8 cellular contexts compared by ENCODE assay signal in the genomic region with DNA sequence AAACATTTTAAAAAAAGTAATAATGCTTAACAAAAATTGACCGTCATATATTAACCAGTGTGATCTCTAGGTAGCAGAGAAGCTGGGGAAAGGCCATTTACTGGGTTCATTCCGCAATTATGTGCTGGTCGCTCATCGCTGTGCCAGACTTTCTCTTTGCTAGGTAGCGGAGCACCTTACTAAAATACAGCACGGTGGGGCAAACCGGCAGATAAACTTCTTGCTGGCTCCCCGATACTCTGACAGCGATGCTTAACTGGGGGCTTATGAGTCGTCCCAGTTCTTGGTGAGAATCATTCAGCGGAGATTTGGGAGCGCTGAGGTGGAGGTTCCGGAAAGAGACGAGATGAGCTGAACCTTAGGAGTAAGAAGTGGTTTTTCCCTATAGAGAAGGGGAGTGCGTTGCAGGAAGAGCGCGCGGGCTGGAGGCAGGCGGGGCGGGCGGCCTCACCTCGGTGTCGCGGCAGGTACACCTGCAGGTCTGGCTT. TPM values are rescaled to one million over a fixed set of nuclear protein-coding genes. Genes with fewer than 3 reads are reported as not detected.
DNase-seq lines count a peak whose midpoint lies in the region; ATAC-seq, FAIRE-seq and TF ChIP-seq lines count a peak whose summit lies in the region.

No MANE protein-coding gene starts in this region.

- peak overlapping the region; percentile 91 for H3K27ac Mint-ChIP-seq in activated CD4-positive, alpha-beta T cell treated with anti-CD3 and anti-CD28 coated beads, Interleukin-2, amount 10 ng/mL, durations not matched to agents 7 days and 5 days
- H3K27ac Mint-ChIP-seq in WTC11, result peak overlapping the region; percentile 96
- H3K27ac Mint-ChIP-seq in stimulated activated naive CD8-positive, alpha-beta T cell treated with anti-CD3 and anti-CD28 coated beads, Interleukin-15, amount 100 ng/mL, for 72 hours, result peak overlapping the region; percentile 98 to 99

- DNase-seq in activated CD4-positive, alpha-beta T cell treated with anti-CD3 and anti-CD28 coated beads, Interleukin-2, amount 10 ng/mL, durations not matched to agents 7 days and 5 days, result no peak
- no peak for DNase-seq in activated CD4-positive, alpha-beta T cell treated with anti-CD3 and anti-CD28 coated beads for 48 hours
- DNase-seq in WTC11 (ENCODE audit: low spot score) (no peak), iPS DF 6.9 (ENCODE audit: low read depth, low spot score) (no peak), GM19239 (ENCODE audit: insufficient read length, low spot score) (no peak)
- DNase-seq in stimulated activated naive CD8-positive, alpha-beta T cell treated with anti-CD3 and anti-CD28 coated beads, Interleukin-15, amount 100 ng/mL, for 72 hours, result peak in 1 of 2 donors; percentile 16

- TF ChIP-seq CTCF in WTC11 (IDR thresholded peaks at IDR 0.05), result no peak

- no peaks in the 10 kb centered on the region for H3K27me3 Mint-ChIP-seq in activated CD4-positive, alpha-beta T cell treated with anti-CD3 and anti-CD28 coated beads, Interleukin-2, amount 10 ng/mL, durations not matched to agents 7 days and 5 days
- H3K27me3 Mint-ChIP-seq in WTC11 (ENCODE audit: low read depth), result no peaks in the 10 kb centered on the region
- H3K27me3 Mint-ChIP-seq in stimulated activated naive CD8-positive, alpha-beta T cell treated with anti-CD3 and anti-CD28 coated beads, Interleukin-15, amount 100 ng/mL, for 72 hours, result no peaks in the 10 kb centered on the region

- no peaks in the 10 kb centered on the region for H3K9me3 ChIP-seq in iPS DF 6.9 (ENCODE audit: control insufficient read depth, insufficient read depth, low read length)

- no peaks in the 10 kb centered on the region for H3K27me3 ChIP-seq in iPS DF 6.9 (ENCODE audit: control insufficient read depth, insufficient read depth, low read length)

- peak overlapping the region; percentile 90 for H3K4me3 Mint-ChIP-seq in activated CD4-positive, alpha-beta T cell treated with anti-CD3 and anti-CD28 coated beads, Interleukin-2, amount 10 ng/mL, durations not matched to agents 7 days and 5 days
- peak overlapping the region; percentile 98 for H3K4me3 Mint-ChIP-seq in WTC11
- peak overlapping the region; percentile 90 to 100 for H3K4me3 Mint-ChIP-seq in stimulated activated naive CD8-positive, alpha-beta T cell treated with anti-CD3 and anti-CD28 coated beads, Interleukin-15, amount 100 ng/mL, for 72 hours

- peaks cover 33% of the 10 kb centered on the region for H3K4me1 Mint-ChIP-seq in activated CD4-positive, alpha-beta T cell treated with anti-CD3 and anti-CD28 coated beads, Interleukin-2, amount 10 ng/mL, durations not matched to agents 7 days and 5 days
- peaks cover 4% of the 10 kb centered on the region; the same call in 1 of the 2 replicates for H3K4me1 Mint-ChIP-seq in WTC11
- peaks cover 45% of the 10 kb centered on the region for H3K4me1 Mint-ChIP-seq in stimulated activated naive CD8-positive, alpha-beta T cell treated with anti-CD3 and anti-CD28 coated beads, Interleukin-15, amount 100 ng/mL, for 72 hours

- ATAC-seq in WTC11 (no peak; the same call in 1 of the 2 replicates), GM19324 (IDR thresholded peaks at IDR 0.05; ENCODE audit: low FRiP score, unreplicated experiment) (no peak), GM19328 (IDR thresholded peaks at IDR 0.05; ENCODE audit: unreplicated experiment) (no peak)
- no peak for ATAC-seq in stimulated activated naive CD8-positive, alpha-beta T cell treated with anti-CD3 and anti-CD28 coated beads, Interleukin-15, amount 100 ng/mL, for 72 hours

- peaks cover 29% of the 10 kb centered on the region for H3K36me3 Mint-ChIP-seq in activated CD4-positive, alpha-beta T cell treated with anti-CD3 and anti-CD28 coated beads, Interleukin-2, amount 10 ng/mL, durations not matched to agents 7 days and 5 days (ENCODE audit: low read depth)
- H3K36me3 Mint-ChIP-seq in WTC11, result peaks cover 24% of the 10 kb centered on the region

- peak overlapping the region; percentile 88 for H3K4me3 ChIP-seq in iPS DF 6.9 (ENCODE audit: low read length)

- H3K9me3 Mint-ChIP-seq in activated CD4-positive, alpha-beta T cell treated with anti-CD3 and anti-CD28 coated beads, Interleukin-2, amount 10 ng/mL, durations not matched to agents 7 days and 5 days, result no peaks in the 10 kb centered on the region
- no peaks in the 10 kb centered on the region for H3K9me3 Mint-ChIP-seq in WTC11
- no peaks in the 10 kb centered on the region for H3K9me3 Mint-ChIP-seq in stimulated activated naive CD8-positive, alpha-beta T cell treated with anti-CD3 and anti-CD28 coated beads, Interleukin-15, amount 100 ng/mL, for 72 hours

- H3K27ac ChIP-seq in iPS DF 6.9 (ENCODE audit: low read length), result no peak overlapping the region

- H3K36me3 ChIP-seq in iPS DF 6.9 (ENCODE audit: control insufficient read depth, insufficient read depth, low read length), result peaks cover 5% of the 10 kb centered on the region; the same call in 1 of the 2 replicates

- WGBS in iPS DF 6.9 (ENCODE audit: insufficient coverage, insufficient read length), result no CpG with 5 or more reads among the region's 24 CpGs

- no peaks in the 10 kb centered on the region for H3K4me1 ChIP-seq in iPS DF 6.9 (ENCODE audit: control insufficient read depth, insufficient read depth, low read length)

- POLR2A ChIA-PET in activated CD4-positive, alpha-beta T cell treated with anti-CD3 and anti-CD28 coated beads, Interleukin-2, amount 10 ng/mL, durations not matched to agents 7 days and 5 days (lab: Charles Lee), result interaction anchor here (0.7 to 1.0 kb wide), 2 partner anchors 10 to 240 kb away, joined by 4 to 7 read pairs; no protein-coding TSS in a partner anchor
- POLR2A ChIA-PET in WTC11 (lab: Charles Lee), result interaction anchor here (0.6 to 1.4 kb wide), 7 partner anchors 9 to 193 kb away, joined by 3 to 8 read pairs (median 4); a partner anchor contains a TSS

- CTCF ChIA-PET in activated CD4-positive, alpha-beta T cell treated with anti-CD3 and anti-CD28 coated beads, Interleukin-2, amount 10 ng/mL, durations not matched to agents 7 days and 5 days (lab: Charles Lee), result interaction anchor here (0.6 to 2.2 kb wide), 9 partner anchors 11 to 591 kb away, joined by 3 to 8 read pairs (median 3); no protein-coding TSS in a partner anchor
- CTCF ChIA-PET in WTC11 (lab: Charles Lee), result interaction anchor here (0.7 to 2.9 kb wide), 5 partner anchors 8 to 158 kb away, joined by 3 to 17 read pairs (median 3); a partner anchor contains a TSS

- FAIRE-seq in GM19239 (lab: Jason Lieb, UNC), result no peak

TF ChIP-seq in WTC11, 78 proteins besides CTCF, POLR2A, EP300 and RAD21:
- TF ChIP-seq SMAD3 (CRISPR knock-in tag; IDR thresholded peaks at IDR 0.05; ENCODE audit: borderline replicate concordance) (peak; percentile 54; the same call in 1 of the 2 replicates), TEAD4 (CRISPR knock-in tag; IDR thresholded peaks at IDR 0.05) (0 out of 2 replicates have a peak, but pooled peaks have one; percentile 38)
- TF ChIP-seq, protein P1, sequence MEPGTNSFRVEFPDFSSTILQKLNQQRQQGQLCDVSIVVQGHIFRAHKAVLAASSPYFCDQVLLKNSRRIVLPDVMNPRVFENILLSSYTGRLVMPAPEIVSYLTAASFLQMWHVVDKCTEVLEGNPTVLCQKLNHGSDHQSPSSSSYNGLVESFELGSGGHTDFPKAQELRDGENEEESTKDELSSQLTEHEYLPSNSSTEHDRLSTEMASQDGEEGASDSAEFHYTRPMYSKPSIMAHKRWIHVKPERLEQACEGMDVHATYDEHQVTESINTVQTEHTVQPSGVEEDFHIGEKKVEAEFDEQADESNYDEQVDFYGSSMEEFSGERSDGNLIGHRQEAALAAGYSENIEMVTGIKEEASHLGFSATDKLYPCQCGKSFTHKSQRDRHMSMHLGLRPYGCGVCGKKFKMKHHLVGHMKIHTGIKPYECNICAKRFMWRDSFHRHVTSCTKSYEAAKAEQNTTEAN (CRISPR knock-in tag; IDR thresholded peaks at IDR 0.05), result no peak

RNA-seq across cellular contexts. Expression of a gene that starts 0.6 kb away (rescaled TPM):
- total RNA-seq in activated CD4-positive, alpha-beta T cell treated with anti-CD3 and anti-CD28 coated beads, Interleukin-2, amount 10 ng/mL, durations not matched to agents 7 days and 5 days, result 10 to 100 TPM; 46.1 to 55.3 TPM
- total RNA-seq in WTC11 (2021), result 63.8 to 69.6 TPM (median 65.0 TPM) in 3 replicates

RNA-seq across cellular contexts. Expression of a gene that starts 4.7 kb away (rescaled TPM):
- 10 to 100 TPM; 71.9 to 77.0 TPM for total RNA-seq in activated CD4-positive, alpha-beta T cell treated with anti-CD3 and anti-CD28 coated beads, Interleukin-2, amount 10 ng/mL, durations not matched to agents 7 days and 5 days
- total RNA-seq in WTC11 (2021), result 72.4 to 81.6 TPM (median 75.4 TPM) in 3 replicates

RNA-seq across cellular contexts. Expression of a gene that starts 8.8 kb away (rescaled TPM):
- 1 to 10 TPM; 1.5 to 1.7 TPM for total RNA-seq in activated CD4-positive, alpha-beta T cell treated with anti-CD3 and anti-CD28 coated beads, Interleukin-2, amount 10 ng/mL, durations not matched to agents 7 days and 5 days
- 20.9 to 23.1 TPM (median 21.6 TPM) in 3 replicates for total RNA-seq in WTC11 (2021)

RNA-seq across cellular contexts. Expression of a gene that starts 15.7 kb away (rescaled TPM):
- 100 to 1,000 TPM in 1 of 2 experiments, 10 to 100 TPM in 1; 89.7 to 106 TPM for total RNA-seq in activated CD4-positive, alpha-beta T cell treated with anti-CD3 and anti-CD28 coated beads, Interleukin-2, amount 10 ng/mL, durations not matched to agents 7 days and 5 days
- 95.4 to 108 TPM (median 102 TPM) in 3 replicates for total RNA-seq in WTC11 (2021)

RNA-seq across cellular contexts. Expression of a gene that starts 27.0 kb away (rescaled TPM):
- 10 to 100 TPM; 61.5 to 67.4 TPM for total RNA-seq in activated CD4-positive, alpha-beta T cell treated with anti-CD3 and anti-CD28 coated beads, Interleukin-2, amount 10 ng/mL, durations not matched to agents 7 days and 5 days
- 6.3 to 7.4 TPM (median 7.0 TPM) in 3 replicates for total RNA-seq in WTC11 (2021)
